In the genomic region with DNA sequence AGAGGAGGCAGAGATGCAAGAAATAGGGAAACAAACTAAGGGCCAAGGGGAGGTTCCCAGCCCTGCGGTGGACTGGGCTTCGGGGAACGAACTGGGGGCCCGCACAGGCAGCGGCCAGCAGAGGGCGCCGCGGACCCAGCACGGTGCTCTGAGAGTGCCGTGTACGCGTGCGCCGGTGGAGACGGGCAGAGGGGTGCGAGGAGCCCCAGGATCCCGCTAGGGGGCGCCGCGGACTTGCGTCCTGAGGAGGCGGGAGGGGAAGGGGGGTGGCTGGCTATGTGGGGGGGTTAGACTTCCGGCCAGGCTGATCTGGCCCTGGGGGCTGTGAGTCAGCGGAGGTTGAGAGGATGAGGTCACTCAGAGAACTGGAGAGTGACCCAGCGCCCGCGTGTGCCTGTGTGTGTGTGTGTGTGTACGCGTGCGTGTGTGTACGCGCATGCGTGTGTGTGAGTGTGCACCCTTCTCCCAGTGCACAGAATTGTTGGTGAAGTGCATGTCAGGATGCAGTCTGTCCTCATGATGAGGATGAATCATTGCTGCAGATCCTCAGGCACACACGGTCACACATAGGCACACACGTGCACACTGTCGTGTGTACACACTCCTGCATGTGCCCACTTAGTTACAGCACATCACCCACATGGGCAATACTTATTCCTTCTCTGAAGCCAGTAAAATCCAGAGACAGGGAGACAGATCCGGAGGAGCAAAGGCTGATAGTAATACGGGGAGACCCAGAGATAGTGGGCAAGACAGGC, we compare ENCODE assay signal across 1 cellular context.
TF ChIP-seq lines count a peak whose summit lies in the region.

No MANE protein-coding gene starts in this region.

TF ChIP-seq in HEK293, 187 proteins besides CTCF, POLR2A, EP300 and RAD21 (continued from another document):
- TF ChIP-seq OSR2 (tag by site-specific recombination; IDR thresholded peaks at IDR 0.05) = peak; percentile 27; the same call in 1 of the 2 replicates
- TF ChIP-seq ZNF560 (tag by site-specific recombination; IDR thresholded peaks at IDR 0.05; ENCODE audit: borderline replicate concordance) = no peak
- peak; percentile 37 for TF ChIP-seq KLF10 (tag by site-specific recombination; IDR thresholded peaks at IDR 0.05)
- TF ChIP-seq, protein P1, sequence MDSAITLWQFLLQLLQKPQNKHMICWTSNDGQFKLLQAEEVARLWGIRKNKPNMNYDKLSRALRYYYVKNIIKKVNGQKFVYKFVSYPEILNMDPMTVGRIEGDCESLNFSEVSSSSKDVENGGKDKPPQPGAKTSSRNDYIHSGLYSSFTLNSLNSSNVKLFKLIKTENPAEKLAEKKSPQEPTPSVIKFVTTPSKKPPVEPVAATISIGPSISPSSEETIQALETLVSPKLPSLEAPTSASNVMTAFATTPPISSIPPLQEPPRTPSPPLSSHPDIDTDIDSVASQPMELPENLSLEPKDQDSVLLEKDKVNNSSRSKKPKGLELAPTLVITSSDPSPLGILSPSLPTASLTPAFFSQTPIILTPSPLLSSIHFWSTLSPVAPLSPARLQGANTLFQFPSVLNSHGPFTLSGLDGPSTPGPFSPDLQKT (IDR thresholded peaks at IDR 0.05; ENCODE audit: borderline replicate concordance, low read depth, low read length) = no peak
- 0 out of 2 replicates have a peak, but pooled peaks have one; percentile 33 for TF ChIP-seq MYNN (tag by site-specific recombination; IDR thresholded peaks at IDR 0.05; ENCODE audit: borderline replicate concordance)
- TF ChIP-seq ZNF221 (tag by site-specific recombination; IDR thresholded peaks at IDR 0.05; ENCODE audit: borderline replicate concordance) = no peak
- 0 out of 2 replicates have a peak, but pooled peaks have one; percentile 33 for TF ChIP-seq ZNF184 (tag by site-specific recombination; IDR thresholded peaks at IDR 0.05)
TF ChIP-seq in HEK293: peak in this region for 93.
